8 cellular contexts compared by ENCODE assay signal in the genomic region with DNA sequence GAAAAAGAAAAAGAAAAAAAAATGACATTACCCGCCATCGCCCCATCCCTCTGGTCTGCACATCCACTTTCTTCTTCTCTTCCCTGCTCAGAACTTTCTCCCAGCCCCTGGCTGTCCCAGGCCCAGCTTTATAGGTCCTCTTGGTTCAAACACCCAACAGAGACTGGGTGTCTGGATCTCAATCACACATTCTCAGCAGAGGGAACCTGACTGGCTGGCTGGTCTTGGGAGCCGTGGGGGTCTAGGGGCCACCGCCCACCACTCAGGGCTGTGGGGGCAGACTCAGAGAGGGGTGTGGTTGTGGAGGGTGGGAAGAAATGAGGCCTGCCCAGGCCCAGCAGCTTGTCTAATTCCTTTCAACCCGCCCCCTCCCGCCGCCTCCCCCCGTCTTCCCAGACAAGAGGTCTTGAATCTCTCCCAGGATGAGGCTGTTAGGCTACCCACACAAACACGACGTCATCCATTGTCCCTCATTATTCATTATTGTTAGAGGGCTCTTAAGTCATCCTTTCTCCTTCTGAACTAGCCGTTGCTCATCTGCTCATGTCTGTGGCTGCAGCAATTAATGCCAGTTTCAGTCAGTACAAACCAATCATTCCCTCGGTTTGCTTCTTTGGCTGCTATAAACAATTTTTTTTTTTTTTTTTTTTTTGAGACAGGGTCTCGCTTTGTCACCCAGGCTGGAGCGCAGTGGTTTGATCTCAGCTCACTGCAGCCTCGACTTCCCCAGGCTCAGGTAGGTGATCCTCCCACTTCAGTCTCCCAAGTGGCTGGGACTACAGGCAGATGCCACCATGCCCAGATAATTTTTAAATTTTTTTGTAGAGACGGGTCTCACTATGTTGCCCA. TPM values are rescaled to one million over a fixed set of nuclear protein-coding genes. Genes with fewer than 3 reads are reported as not detected.
A peak's percentile ranks its signal among the peaks of the same experiment; 100 is the strongest.
DNase-seq lines count a peak whose midpoint lies in the region; ATAC-seq and TF ChIP-seq lines count a peak whose summit lies in the region.

No MANE protein-coding gene starts in this region.

- no peaks in the 10 kb centered on the region for H3K9me2 ChIP-seq in PC-3 (replicated peaks; ENCODE audit: low read length)

- CTCF ChIA-PET in PC-3 (lab: Charles Lee): interaction anchor here (0.5 to 1.0 kb wide), 3 partner anchors 41 to 223 kb away, joined by 3 to 4 read pairs (median 3); a partner anchor contains a TSS

- no peaks in the 10 kb centered on the region for H3K79me2 ChIP-seq in PC-3 (ENCODE audit: low read length)

- POLR2A ChIA-PET in PC-3 (lab: Charles Lee; ENCODE audit: unreplicated experiment): interaction anchor here (1.3 kb wide), 1 partner anchor 40 kb away, joined by 4 read pairs; a partner anchor contains a TSS

- 63 to 75% (median 64%) methylated on average over 16 of the region's 16 CpGs for WGBS in psoas muscle, 3 donors

- no peaks in the 10 kb centered on the region for H3F3A ChIP-seq in PC-3 (ENCODE audit: low read length, unreplicated experiment)

- H4K20me1 ChIP-seq in PC-3 (ENCODE audit: low read length): no peaks in the 10 kb centered on the region

- TF ChIP-seq CTCF in PC-3 (conservative IDR thresholded peaks at IDR 0.05; ENCODE audit: low read depth, low read length) (no peak), foreskin fibroblast (IDR thresholded peaks at IDR 0.05; ENCODE audit: low read depth, low read length) (no peak), psoas muscle (IDR thresholded peaks at IDR 0.05) (no peak)

- no peaks in the 10 kb centered on the region for H3K9me3 Mint-ChIP-seq in activated T-cell treated with anti-CD3 and anti-CD28 coated beads, Interleukin-2, amount 50 U/mL, for 4 hours

- no peaks in the 10 kb centered on the region for H3K27me3 ChIP-seq in PC-3 (ENCODE audit: low read length)
- no peaks in the 10 kb centered on the region for H3K27me3 ChIP-seq in psoas muscle (ENCODE audit: insufficient read depth in 3 of 3, low read length in 2 of 3)

- TSS peak; percentile 99 for BruUV-seq in PC-3 (replicated peaks; lab: Mats Ljungman, UMichigan)

- H3K27ac ChIP-seq in PC-3 (ENCODE audit: low read length) (peak overlapping the region; percentile 72), psoas muscle (peak overlapping the region; percentile 43)

- H3K9ac ChIP-seq in PC-3 (ENCODE audit: low read length): peak overlapping the region; percentile 60

- DNase-seq in HCEC 1CT (peak; percentile 28), PC-3 (peak; percentile 61), foreskin fibroblast (peak; percentile 62 to 68), psoas muscle (no peak), NK-92 (lab: John Stamatoyannopoulos, UW; ENCODE audit: unreplicated experiment) (no peak)
- DNase-seq in activated T-cell treated with anti-CD3 and anti-CD28 coated beads, Interleukin-2, amount 50 U/mL, for 4 hours: no peak

- peaks cover 26% of the 10 kb centered on the region for H3K4me1 ChIP-seq in PC-3 (ENCODE audit: insufficient read depth, low read length)
- H3K4me1 ChIP-seq in psoas muscle: no peaks in the 10 kb centered on the region

- no peak overlapping the region for H3K4me3 Mint-ChIP-seq in activated T-cell treated with anti-CD3 and anti-CD28 coated beads, Interleukin-2, amount 50 U/mL, for 4 hours

- peak overlapping the region; percentile 74 for H3K4me2 ChIP-seq in PC-3 (ENCODE audit: low read length)

- peaks cover 2% of the 10 kb centered on the region for H3K27me3 Mint-ChIP-seq in activated T-cell treated with anti-CD3 and anti-CD28 coated beads, Interleukin-2, amount 50 U/mL, for 4 hours (ENCODE audit: low read depth)

- H3K4me3 ChIP-seq in PC-3 (ENCODE audit: low read length) (peak overlapping the region; percentile 34; the same call in 1 of the 2 replicates), foreskin fibroblast (ENCODE audit: low read depth in 1 of 2, low read length in 2 of 2) (no peak overlapping the region), psoas muscle (no peak overlapping the region)

- 0 out of 2 replicates have a peak overlapping the region, but pooled peaks have one; percentile 35 for H2AFZ ChIP-seq in PC-3 (ENCODE audit: low read length)

- intact Hi-C loops in PC-3 (cut with micrococcal nuclease) (loop anchor here (1.0 kb wide), 1 partner anchor 41 kb away; a partner anchor contains a TSS), psoas muscle (cut with DNase I) (loop anchor here in 1 of 2 donors (5.0 kb wide), 1 partner anchor 43 kb away; a partner anchor contains a TSS)

- H3K36me3 Mint-ChIP-seq in activated T-cell treated with anti-CD3 and anti-CD28 coated beads, Interleukin-2, amount 50 U/mL, for 4 hours (ENCODE audit: insufficient read depth): no peaks in the 10 kb centered on the region

- H3K9me3 ChIP-seq in PC-3 (ENCODE audit: low read length) (no peaks in the 10 kb centered on the region), psoas muscle (no peaks in the 10 kb centered on the region)

- peaks cover 11% of the 10 kb centered on the region for H3K4me1 Mint-ChIP-seq in activated T-cell treated with anti-CD3 and anti-CD28 coated beads, Interleukin-2, amount 50 U/mL, for 4 hours (ENCODE audit: low read depth)

- ATAC-seq in PC-3 (peak; percentile 7; the same call in 1 of the 2 replicates), psoas muscle (no peak), GM18858 (IDR thresholded peaks at IDR 0.05; ENCODE audit: unreplicated experiment) (no peak), HG02938 (IDR thresholded peaks at IDR 0.05; ENCODE audit: unreplicated experiment) (no peak)
- ATAC-seq in activated T-cell treated with anti-CD3 and anti-CD28 coated beads, Interleukin-2, amount 50 U/mL, for 4 hours: no peak

- H3K36me3 ChIP-seq in PC-3 (ENCODE audit: low read depth, low read length): no peaks in the 10 kb centered on the region
- no peaks in the 10 kb centered on the region for H3K36me3 ChIP-seq in psoas muscle (ENCODE audit: insufficient read depth in 1 of 2, low read depth in 1 of 2)

RNA-seq across cellular contexts. Expression of a gene that starts 40.6 kb away (rescaled TPM):
- total RNA-seq in PC-3 (2014; rRNA removed) (51.4 and 57.6 TPM in 2 replicates), psoas muscle (10 to 100 TPM; 23.9 to 62.4 (median 45.4) TPM)
- 10 to 100 TPM; 22.1 to 67.3 (median 44.8) TPM for polyA plus RNA-seq in psoas muscle
- 10 to 100 TPM in 2 of 3 donors, 1 to 10 TPM in 1; 8.5 to 26.0 (median 12.3) TPM for total RNA-seq in activated T-cell treated with anti-CD3 and anti-CD28 coated beads, Interleukin-2, amount 50 U/mL, for 4 hours

Comparison
In these comparisons a context has a peak if more than half of its experiments do, and no peak if none do; other contexts are left out.
1. DNase-seq: peak in HCEC 1CT (single experiment), PC-3 (single experiment) and foreskin fibroblast (2 of 2); none in psoas muscle (0 of 2), activated T-cell treated with anti-CD3 and anti-CD28 coated beads, Interleukin-2, amount 50 U/mL, for 4 hours (single experiment) and NK-92 (single experiment).